In the genomic region with DNA sequence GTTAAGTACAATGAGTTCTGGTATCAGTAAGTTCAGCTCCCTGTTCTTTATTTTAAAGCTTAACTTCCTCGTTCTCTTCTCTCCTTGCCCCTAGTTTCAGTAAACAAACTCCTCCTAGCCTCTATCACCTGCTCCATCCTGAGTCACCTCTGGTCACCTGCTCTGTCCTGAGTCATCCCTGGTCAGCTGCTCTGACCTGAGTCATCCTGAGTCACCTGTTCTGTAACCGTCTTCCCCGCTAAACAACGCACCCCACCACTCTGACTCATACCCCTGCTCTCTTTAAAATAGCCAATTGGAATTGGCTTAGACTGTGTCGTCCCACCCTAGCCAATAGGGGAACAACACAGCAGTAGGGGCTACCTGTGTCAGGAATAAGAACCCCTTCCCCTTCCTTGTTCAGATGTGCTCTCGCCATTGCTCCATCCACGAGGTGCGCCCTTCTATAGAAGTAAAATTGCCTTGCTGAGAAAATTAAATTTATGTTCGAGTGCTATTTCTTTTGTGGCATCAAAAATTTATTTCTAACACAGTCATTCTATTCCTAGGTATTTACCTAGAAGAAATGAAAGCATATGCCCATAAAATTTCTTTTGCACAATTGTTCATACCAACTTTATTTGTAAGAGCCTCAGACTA, we compare ENCODE assay signal across 1 cellular context.
TF ChIP-seq lines count a peak whose summit lies in the region.

No MANE protein-coding gene starts in this region.

TF ChIP-seq in GM12878, 131 proteins besides CTCF, POLR2A, EP300 and RAD21:
- TF ChIP-seq, protein P1, sequence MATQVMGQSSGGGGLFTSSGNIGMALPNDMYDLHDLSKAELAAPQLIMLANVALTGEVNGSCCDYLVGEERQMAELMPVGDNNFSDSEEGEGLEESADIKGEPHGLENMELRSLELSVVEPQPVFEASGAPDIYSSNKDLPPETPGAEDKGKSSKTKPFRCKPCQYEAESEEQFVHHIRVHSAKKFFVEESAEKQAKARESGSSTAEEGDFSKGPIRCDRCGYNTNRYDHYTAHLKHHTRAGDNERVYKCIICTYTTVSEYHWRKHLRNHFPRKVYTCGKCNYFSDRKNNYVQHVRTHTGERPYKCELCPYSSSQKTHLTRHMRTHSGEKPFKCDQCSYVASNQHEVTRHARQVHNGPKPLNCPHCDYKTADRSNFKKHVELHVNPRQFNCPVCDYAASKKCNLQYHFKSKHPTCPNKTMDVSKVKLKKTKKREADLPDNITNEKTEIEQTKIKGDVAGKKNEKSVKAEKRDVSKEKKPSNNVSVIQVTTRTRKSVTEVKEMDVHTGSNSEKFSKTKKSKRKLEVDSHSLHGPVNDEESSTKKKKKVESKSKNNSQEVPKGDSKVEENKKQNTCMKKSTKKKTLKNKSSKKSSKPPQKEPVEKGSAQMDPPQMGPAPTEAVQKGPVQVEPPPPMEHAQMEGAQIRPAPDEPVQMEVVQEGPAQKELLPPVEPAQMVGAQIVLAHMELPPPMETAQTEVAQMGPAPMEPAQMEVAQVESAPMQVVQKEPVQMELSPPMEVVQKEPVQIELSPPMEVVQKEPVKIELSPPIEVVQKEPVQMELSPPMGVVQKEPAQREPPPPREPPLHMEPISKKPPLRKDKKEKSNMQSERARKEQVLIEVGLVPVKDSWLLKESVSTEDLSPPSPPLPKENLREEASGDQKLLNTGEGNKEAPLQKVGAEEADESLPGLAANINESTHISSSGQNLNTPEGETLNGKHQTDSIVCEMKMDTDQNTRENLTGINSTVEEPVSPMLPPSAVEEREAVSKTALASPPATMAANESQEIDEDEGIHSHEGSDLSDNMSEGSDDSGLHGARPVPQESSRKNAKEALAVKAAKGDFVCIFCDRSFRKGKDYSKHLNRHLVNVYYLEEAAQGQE (IDR thresholded peaks at IDR 0.05; ENCODE audit: low read depth, low read length): no peak
- TF ChIP-seq HDAC2 (IDR thresholded peaks at IDR 0.05) (no peak), YY1 (IDR thresholded peaks at IDR 0.05; ENCODE audit: low read depth, low read length) (no peak), MLLT1 (IDR thresholded peaks at IDR 0.05) (no peak), CEBPB (IDR thresholded peaks at IDR 0.05; ENCODE audit: borderline replicate concordance in 1 of 2, low read depth in 2 of 2, low read length in 2 of 2) (no peak), HCFC1 (IDR thresholded peaks at IDR 0.05; ENCODE audit: low read length) (no peak), CHD1 (IDR thresholded peaks at IDR 0.05; ENCODE audit: low read depth, low read length) (no peak)
- TF ChIP-seq, protein P2, sequence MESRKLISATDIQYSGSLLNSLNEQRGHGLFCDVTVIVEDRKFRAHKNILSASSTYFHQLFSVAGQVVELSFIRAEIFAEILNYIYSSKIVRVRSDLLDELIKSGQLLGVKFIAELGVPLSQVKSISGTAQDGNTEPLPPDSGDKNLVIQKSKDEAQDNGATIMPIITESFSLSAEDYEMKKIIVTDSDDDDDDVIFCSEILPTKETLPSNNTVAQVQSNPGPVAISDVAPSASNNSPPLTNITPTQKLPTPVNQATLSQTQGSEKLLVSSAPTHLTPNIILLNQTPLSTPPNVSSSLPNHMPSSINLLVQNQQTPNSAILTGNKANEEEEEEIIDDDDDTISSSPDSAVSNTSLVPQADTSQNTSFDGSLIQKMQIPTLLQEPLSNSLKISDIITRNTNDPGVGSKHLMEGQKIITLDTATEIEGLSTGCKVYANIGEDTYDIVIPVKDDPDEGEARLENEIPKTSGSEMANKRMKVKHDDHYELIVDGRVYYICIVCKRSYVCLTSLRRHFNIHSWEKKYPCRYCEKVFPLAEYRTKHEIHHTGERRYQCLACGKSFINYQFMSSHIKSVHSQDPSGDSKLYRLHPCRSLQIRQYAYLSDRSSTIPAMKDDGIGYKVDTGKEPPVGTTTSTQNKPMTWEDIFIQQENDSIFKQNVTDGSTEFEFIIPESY (IDR thresholded peaks at IDR 0.05): peak; percentile 59; the same call in 1 of the 2 replicates
